20 cellular contexts compared by ENCODE assay signal in the genomic region with DNA sequence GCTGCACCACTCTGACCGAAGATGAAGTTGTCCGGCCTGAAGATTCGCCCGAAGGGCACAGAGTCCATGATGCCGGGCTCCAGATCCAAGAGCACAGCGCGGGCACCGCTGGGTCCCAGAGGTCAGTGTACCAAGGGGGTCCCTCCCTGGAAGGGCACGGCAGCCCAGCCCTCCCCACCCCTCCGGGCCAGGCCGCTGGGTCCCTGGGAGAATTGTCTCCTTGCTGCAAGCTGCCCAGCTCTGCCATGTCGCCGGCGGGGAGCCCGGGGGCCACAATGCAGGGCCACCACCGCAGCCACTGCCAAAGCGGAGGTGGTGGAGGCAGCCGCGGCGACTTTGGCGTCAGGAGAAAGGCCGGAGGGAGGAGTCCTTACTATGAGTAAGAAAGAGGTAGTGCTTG.
DNase-seq lines count a peak whose midpoint lies in the region; ATAC-seq, FAIRE-seq and TF ChIP-seq lines count a peak whose summit lies in the region.
"Had no signal": no experiment of that assay in that cellular context is flagged by ENCODE, and none has a peak within 500 bp of the region (broad histone marks: within the 10 kb centered on the region; RNA-seq: fewer than 3 reads in every experiment).

No MANE protein-coding gene starts in this region.

- H3K27me3 Mint-ChIP-seq in natural killer cell treated with Interleukin-12 subunit alpha and Interleukin-12 subunit beta and Interleukin-15 and Interleukin-18, amount 100 ng/mL, for 72 hours: peaks cover 0 to 6% of the 10 kb centered on the region in 2 donors
- H3K27me3 Mint-ChIP-seq in natural killer cell (ENCODE audit: low read depth in 2 of 2): no peaks in the 10 kb centered on the region
- no peaks in the 10 kb centered on the region for H3K27me3 Mint-ChIP-seq in effector memory CD8-positive, alpha-beta T cell
- H3K27me3 Mint-ChIP-seq: CD4-positive, alpha-beta T cell had no signal

- no peaks in the 10 kb centered on the region for H3K4me1 Mint-ChIP-seq in natural killer cell treated with Interleukin-12 subunit alpha and Interleukin-12 subunit beta and Interleukin-15 and Interleukin-18, amount 100 ng/mL, for 72 hours (ENCODE audit: low read depth in 2 of 2)
- no peaks in the 10 kb centered on the region for H3K4me1 Mint-ChIP-seq in natural killer cell
- H3K4me1 Mint-ChIP-seq in effector memory CD8-positive, alpha-beta T cell (ENCODE audit: low read depth in 2 of 2): no peaks in the 10 kb centered on the region
- H3K4me1 Mint-ChIP-seq: H9 had no signal

- H3K9me3 ChIP-seq in kidney (ENCODE audit: control insufficient read depth in 1 of 2, low read length in 2 of 2) (no peaks in the 10 kb centered on the region), spleen (peaks cover 0 to 15% (median 3%) of the 10 kb centered on the region in 8 donors), upper lobe of right lung (no peaks in the 10 kb centered on the region)

- TF ChIP-seq CTCF in natural killer cell (IDR thresholded peaks at IDR 0.05): no peak
- TF ChIP-seq CTCF in kidney (IDR thresholded peaks at IDR 0.05; ENCODE audit: borderline replicate concordance, extremely low read depth, insufficient read depth): no peak
- no peak for TF ChIP-seq CTCF in spleen (IDR thresholded peaks at IDR 0.05 in 8 of 11, conservative IDR thresholded peaks at IDR 0.05 in 3 of 11)
- TF ChIP-seq CTCF in upper lobe of right lung (IDR thresholded peaks at IDR 0.05): no peak

- TF ChIP-seq POLR2A in spleen (IDR thresholded peaks at IDR 0.05): no peak

- H3K9me3 Mint-ChIP-seq in natural killer cell treated with Interleukin-12 subunit alpha and Interleukin-12 subunit beta and Interleukin-15 and Interleukin-18, amount 100 ng/mL, for 72 hours: peaks cover 8% of the 10 kb centered on the region
- H3K9me3 Mint-ChIP-seq in natural killer cell: peaks cover 0 to 3% of the 10 kb centered on the region in 2 donors
- H3K9me3 Mint-ChIP-seq in effector memory CD8-positive, alpha-beta T cell: no peaks in the 10 kb centered on the region

- H3K4me1 ChIP-seq in kidney (ENCODE audit: control insufficient read depth in 1 of 2, insufficient read depth in 1 of 2, low read depth in 1 of 2, low read length in 2 of 2) (no peaks in the 10 kb centered on the region), spleen (no peaks in the 10 kb centered on the region), upper lobe of right lung (no peaks in the 10 kb centered on the region)
- H3K4me1 ChIP-seq: Caco-2 had no signal

- no peak overlapping the region for H3K4me3 Mint-ChIP-seq in natural killer cell treated with Interleukin-12 subunit alpha and Interleukin-12 subunit beta and Interleukin-15 and Interleukin-18, amount 100 ng/mL, for 72 hours
- no peak overlapping the region for H3K4me3 Mint-ChIP-seq in natural killer cell
- H3K4me3 Mint-ChIP-seq in effector memory CD8-positive, alpha-beta T cell: no peak overlapping the region
- H3K4me3 Mint-ChIP-seq: CD4-positive, alpha-beta T cell; H9 had no signal

- 94 to 99% (median 97%) methylated on average over 12 to 22 of the region's 22 CpGs for WGBS in spleen, 5 donors

- H3K27me3 ChIP-seq in spleen (replicated peaks in 1 of 7) (no peaks in the 10 kb centered on the region), upper lobe of right lung (no peaks in the 10 kb centered on the region)

- no peak overlapping the region for H3K27ac Mint-ChIP-seq in natural killer cell treated with Interleukin-12 subunit alpha and Interleukin-12 subunit beta and Interleukin-15 and Interleukin-18, amount 100 ng/mL, for 72 hours
- H3K27ac Mint-ChIP-seq in natural killer cell: no peak overlapping the region
- H3K27ac Mint-ChIP-seq in effector memory CD8-positive, alpha-beta T cell: no peak overlapping the region
- H3K27ac Mint-ChIP-seq: CD4-positive, alpha-beta T cell had no signal

- intact Hi-C loops in natural killer cell (cut with micrococcal nuclease) (no loop called here), kidney (cut with DNase I) (no loop called here), spleen (cut with DNase I; ENCODE audit: low total_unique reads) (no loop called here), upper lobe of right lung (cut with DNase I) (no loop called here)

- peak; percentile 27 to 45 for ATAC-seq in natural killer cell treated with Interleukin-12 subunit alpha and Interleukin-12 subunit beta and Interleukin-15 and Interleukin-18, amount 100 ng/mL, for 72 hours
- no peak for ATAC-seq in natural killer cell
- peak; percentile 37 for ATAC-seq in upper lobe of right lung
- ATAC-seq in activated CD4-positive, CD25-positive, alpha-beta regulatory T cell treated with anti-CD3 and anti-CD28 coated beads, Interleukin-2, amount 50 U/mL, for 24 hours: no peak
- ATAC-seq in effector memory CD8-positive, alpha-beta T cell (replicated peaks): no peak

- DNase-seq in natural killer cell treated with Interleukin-12 subunit alpha and Interleukin-12 subunit beta and Interleukin-15 and Interleukin-18, amount 100 ng/mL, for 72 hours (ENCODE audit: low spot score): no peak
- DNase-seq in natural killer cell: no peak
- peak; percentile 74 for DNase-seq in kidney
- peak; percentile 66 for DNase-seq in spleen
- no peak for DNase-seq in upper lobe of right lung
- no peak for DNase-seq in RKO (ENCODE audit: low spot score)
- DNase-seq in effector memory CD8-positive, alpha-beta T cell: no peak
- DNase-seq: ACHN; Caco-2; CD4-positive, alpha-beta T cell; DMS79; GDM1; H9 had no signal

- FAIRE-seq in kidney (lab: Jason Lieb, UNC): no peak
- FAIRE-seq: A204.1, D721Med, GM12892, GM18507, H1 had no signal

- H3K36me3 ChIP-seq in kidney (ENCODE audit: control insufficient read depth in 1 of 2, insufficient read depth in 2 of 2, low read length in 2 of 2): no peaks in the 10 kb centered on the region
- H3K36me3 ChIP-seq in spleen: no peaks in the 10 kb centered on the region
- H3K36me3 ChIP-seq in upper lobe of right lung: no peaks in the 10 kb centered on the region

- no peak overlapping the region for H3K4me3 ChIP-seq in kidney (ENCODE audit: low read length in 2 of 2)
- no peak overlapping the region for H3K4me3 ChIP-seq in spleen
- no peak overlapping the region for H3K4me3 ChIP-seq in upper lobe of right lung

- no peak overlapping the region for H3K9ac ChIP-seq in kidney (ENCODE audit: low read length in 2 of 2)

- H3K27ac ChIP-seq in kidney (ENCODE audit: low read depth in 2 of 2, low read length in 2 of 2): no peak overlapping the region
- no peak overlapping the region for H3K27ac ChIP-seq in spleen
- H3K27ac ChIP-seq in upper lobe of right lung: no peak overlapping the region
- H3K27ac ChIP-seq: C4-2B had no signal

- H3K36me3 Mint-ChIP-seq in natural killer cell treated with Interleukin-12 subunit alpha and Interleukin-12 subunit beta and Interleukin-15 and Interleukin-18, amount 100 ng/mL, for 72 hours: peaks cover 6% of the 10 kb centered on the region
- H3K36me3 Mint-ChIP-seq in natural killer cell: no peaks in the 10 kb centered on the region
- H3K36me3 Mint-ChIP-seq in effector memory CD8-positive, alpha-beta T cell (ENCODE audit: insufficient read depth): no peaks in the 10 kb centered on the region

Comparison
In these comparisons a context has a peak if more than half of its experiments do, and no peak if none do; other contexts are left out.
1. ATAC-seq: peak in natural killer cell treated with Interleukin-12 subunit alpha and Interleukin-12 subunit beta and Interleukin-15 and Interleukin-18, amount 100 ng/mL, for 72 hours (2 of 2) and upper lobe of right lung (single experiment); none in natural killer cell (0 of 3), activated CD4-positive, CD25-positive, alpha-beta regulatory T cell treated with anti-CD3 and anti-CD28 coated beads, Interleukin-2, amount 50 U/mL, for 24 hours (0 of 2) and effector memory CD8-positive, alpha-beta T cell (single experiment).
2. DNase-seq: peak in kidney (single experiment) and spleen (single experiment); none in natural killer cell treated with Interleukin-12 subunit alpha and Interleukin-12 subunit beta and Interleukin-15 and Interleukin-18, amount 100 ng/mL, for 72 hours (single experiment), natural killer cell (single experiment), upper lobe of right lung (single experiment), RKO (single experiment) and effector memory CD8-positive, alpha-beta T cell (0 of 3).